Comparison of ENCODE assay signal across 9 cellular contexts in genomic region chr2:75640621-75641121, GRCh38. TPM values are rescaled to one million over a fixed set of nuclear protein-coding genes. Genes with fewer than 3 reads are reported as not detected.
DNase-seq lines count a peak whose midpoint lies in the region; ATAC-seq and TF ChIP-seq lines count a peak whose summit lies in the region.
"Had no signal": no experiment of that assay in that cellular context is flagged by ENCODE, and none has a peak within 500 bp of the region (broad histone marks: within the 10 kb centered on the region; RNA-seq: fewer than 3 reads in every experiment).

No MANE protein-coding gene starts in this region.

- no peaks in the 10 kb centered on the region for H3K36me3 Mint-ChIP-seq in naive thymus-derived CD8-positive, alpha-beta T cell

- no peak overlapping the region for H3K4me3 ChIP-seq in epithelial cell of proximal tubule (ENCODE audit: low read depth, low read length)

- peak; percentile 100 for TF ChIP-seq CTCF in epithelial cell of proximal tubule (conservative IDR thresholded peaks at IDR 0.05; ENCODE audit: low read depth, low read length)

- DNase-seq in CD1c-positive myeloid dendritic cell (ENCODE audit: extremely low spot score) (peak; percentile 49), NCI-H69 (lab: John Stamatoyannopoulos, UW) (peak; percentile 57), epithelial cell of proximal tubule (ENCODE audit: low read depth) (peak; percentile 30)
- peak; percentile 6 to 31 for DNase-seq in activated CD8-positive, alpha-beta memory T cell treated with anti-CD3 and anti-CD28 coated beads for 4 hours (ENCODE audit: low read depth in 2 of 2)
- peak; percentile 5 to 63 (median 30) for DNase-seq in naive thymus-derived CD8-positive, alpha-beta T cell
- DNase-seq in stimulated activated naive CD8-positive, alpha-beta T cell treated with anti-CD3 and anti-CD28 coated beads, Interleukin-15, Interleukin-2, amounts not matched to agents 100 U/mL and 50 U/mL, for 24 hours = peak; percentile 66

- H3K4me1 Mint-ChIP-seq in naive thymus-derived CD8-positive, alpha-beta T cell = peaks cover 0 to 4% (median 0%) of the 10 kb centered on the region in 4 donors

- ATAC-seq in GM18909 (IDR thresholded peaks at IDR 0.05; ENCODE audit: poor library complexity, unreplicated experiment) (peak; percentile 99), HG03103 (IDR thresholded peaks at IDR 0.05; ENCODE audit: low read depth, unreplicated experiment) (peak; percentile 97)
- ATAC-seq in naive thymus-derived CD8-positive, alpha-beta T cell = peak; percentile 95 to 98
- peak; percentile 94 for ATAC-seq in stimulated activated naive CD8-positive, alpha-beta T cell treated with anti-CD3 and anti-CD28 coated beads, Interleukin-15, Interleukin-2, amounts not matched to agents 100 U/mL and 50 U/mL, for 24 hours

- POLR2A ChIA-PET in naive thymus-derived CD8-positive, alpha-beta T cell (lab: Charles Lee) = no interaction called here

- peaks cover 11 to 36% (median 20%) of the 10 kb centered on the region in 5 donors for H3K27me3 Mint-ChIP-seq in naive thymus-derived CD8-positive, alpha-beta T cell

- H3K9me3 Mint-ChIP-seq in naive thymus-derived CD8-positive, alpha-beta T cell = peaks cover 0 to 3% (median 0%) of the 10 kb centered on the region in 9 donors
- H3K9me3 Mint-ChIP-seq: activated naive CD4-positive, alpha-beta T cell treated with anti-CD3 and anti-CD28 coated beads, Interleukin-2, amount 50 U/mL, for 24 hours had no signal

- no peak overlapping the region for H3K27ac Mint-ChIP-seq in naive thymus-derived CD8-positive, alpha-beta T cell
- H3K27ac Mint-ChIP-seq: activated naive CD4-positive, alpha-beta T cell treated with anti-CD3 and anti-CD28 coated beads, Interleukin-2, amount 50 U/mL, for 24 hours had no signal

- H3K4me3 Mint-ChIP-seq in naive thymus-derived CD8-positive, alpha-beta T cell = no peak overlapping the region
- H3K4me3 Mint-ChIP-seq: activated naive CD4-positive, alpha-beta T cell treated with anti-CD3 and anti-CD28 coated beads, Interleukin-2, amount 50 U/mL, for 24 hours had no signal

RNA-seq across cellular contexts. Expression of gene MRPL19, which starts 5.9 kb away (rescaled TPM):
- total RNA-seq in epithelial cell of proximal tubule = 43.9 and 66.1 TPM in 2 replicates
- 10 to 100 TPM; 32.7 to 34.5 TPM for total RNA-seq in naive thymus-derived CD8-positive, alpha-beta T cell
- 10 to 100 TPM; 29.8 to 40.8 (median 38.5) TPM for polyA plus RNA-seq in naive thymus-derived CD8-positive, alpha-beta T cell
